In genomic region chr1:6554031-6554906, GRCh38 we compare ENCODE assay signal across 1 cellular context.
TF ChIP-seq lines count a peak whose summit lies in the region.

TSS of gene NOL9 (minus strand) at chr1:6554513. CDS start at chr1:6554502, 11 bp downstream.

TF ChIP-seq in K562, 482 proteins besides CTCF, POLR2A, EP300 and RAD21 (continued from another document and continues in another):
- TF ChIP-seq ZNF639 (CRISPR knock-in tag; conservative IDR thresholded peaks at IDR 0.05 in 1 of 2, IDR thresholded peaks at IDR 0.05 in 1 of 2): peak in 1 of 2 experiments; percentile 70; a peak in 2 of 4 replicates
- TF ChIP-seq POLR2B (IDR thresholded peaks at IDR 0.05; ENCODE audit: low read depth, partially characterized antibody): peak; percentile 34
- TF ChIP-seq ZNF75A (CRISPR knock-in tag; IDR thresholded peaks at IDR 0.05): no peak
- no peak for TF ChIP-seq TAF15 (IDR thresholded peaks at IDR 0.05; ENCODE audit: low read depth, low read length)
- no peak for TF ChIP-seq FOXO4 (CRISPR knock-in tag; IDR thresholded peaks at IDR 0.05)
- no peak for TF ChIP-seq ZNF140 (CRISPR knock-in tag; IDR thresholded peaks at IDR 0.05)
- peak; percentile 77; the same call in 1 of the 2 replicates for TF ChIP-seq ETV5 (CRISPR knock-in tag; IDR thresholded peaks at IDR 0.05; ENCODE audit: low read depth)
- TF ChIP-seq STAT6 (CRISPR knock-in tag; IDR thresholded peaks at IDR 0.05): peak; percentile 92
- TF ChIP-seq E2F3 (CRISPR knock-in tag; IDR thresholded peaks at IDR 0.05): no peak
- TF ChIP-seq CBX1 (IDR thresholded peaks at IDR 0.05; ENCODE audit: low read depth): peak; percentile 63
- no peak for TF ChIP-seq ZNF668 (CRISPR knock-in tag; IDR thresholded peaks at IDR 0.05)
- no peak; the same call in 1 of the 2 replicates for TF ChIP-seq ZNF274 (IDR thresholded peaks at IDR 0.05; ENCODE audit: borderline replicate concordance, low read depth, low read length)
- no peak for TF ChIP-seq SMARCC2 (IDR thresholded peaks at IDR 0.05; ENCODE audit: low read depth)
- no peak for TF ChIP-seq RBM17 (IDR thresholded peaks at IDR 0.05; ENCODE audit: borderline replicate concordance, low read depth, low read length)
- TF ChIP-seq VEZF1 (CRISPR knock-in tag; IDR thresholded peaks at IDR 0.05): peak; percentile 87
- TF ChIP-seq RFX1 (IDR thresholded peaks at IDR 0.05): no peak
- TF ChIP-seq ZNF239 (CRISPR knock-in tag; IDR thresholded peaks at IDR 0.05): peak; percentile 27; the same call in 1 of the 2 replicates
- no peak for TF ChIP-seq STAT5B (CRISPR knock-in tag; IDR thresholded peaks at IDR 0.05)
- no peak for TF ChIP-seq SAFB2 (IDR thresholded peaks at IDR 0.05; ENCODE audit: borderline replicate concordance, low read depth, low read length, severe bottlenecking)
- TF ChIP-seq JUNB (CRISPR knock-in tag; conservative IDR thresholded peaks at IDR 0.05): no peak
- no peak for TF ChIP-seq ZNF77 (CRISPR knock-in tag; IDR thresholded peaks at IDR 0.05)
- no peak for TF ChIP-seq ZNF764 (CRISPR knock-in tag; IDR thresholded peaks at IDR 0.05; ENCODE audit: low read depth)
- TF ChIP-seq FOXJ2 (tag; IDR thresholded peaks at IDR 0.05): no peak
- no peak for TF ChIP-seq SLC30A9 (CRISPR knock-in tag; IDR thresholded peaks at IDR 0.05)
- TF ChIP-seq MYBL2 (IDR thresholded peaks at IDR 0.05; ENCODE audit: low read depth): no peak
- TF ChIP-seq MYBL2 (CRISPR knock-in tag; IDR thresholded peaks at IDR 0.05; ENCODE audit: borderline replicate concordance): no peak
- TF ChIP-seq ZNF165 (CRISPR knock-in tag; IDR thresholded peaks at IDR 0.05; ENCODE audit: borderline replicate concordance): no peak; the same call in 1 of the 2 replicates
- no peak for TF ChIP-seq PRDM10 (IDR thresholded peaks at IDR 0.05; ENCODE audit: partially characterized antibody)
- TF ChIP-seq ZNF12 (CRISPR knock-in tag; IDR thresholded peaks at IDR 0.05): peak; percentile 54; the same call in 1 of the 2 replicates
- TF ChIP-seq HNRNPUL1 (IDR thresholded peaks at IDR 0.05; ENCODE audit: low read length): no peak
- peak; percentile 86 to 94; a peak in 3 of 4 replicates for TF ChIP-seq SIN3A (IDR thresholded peaks at IDR 0.05; ENCODE audit: borderline replicate concordance in 2 of 2, control insufficient read depth in 1 of 2, low read depth in 2 of 2, low read length in 2 of 2)
- peak; percentile 61; the same call in 1 of the 2 replicates for TF ChIP-seq BHLHE40 (IDR thresholded peaks at IDR 0.05; ENCODE audit: low read length)
- TF ChIP-seq NFE2 (IDR thresholded peaks at IDR 0.05; ENCODE audit: low read depth): no peak; the same call in 1 of the 2 replicates
- peak; percentile 78; the same call in 1 of the 2 replicates for TF ChIP-seq ATF6 (CRISPR knock-in tag; IDR thresholded peaks at IDR 0.05)
- TF ChIP-seq FOXJ3 (CRISPR knock-in tag; IDR thresholded peaks at IDR 0.05): no peak
- 0 out of 2 replicates have a peak, but pooled peaks have one; percentile 29 for TF ChIP-seq BRD4 (IDR thresholded peaks at IDR 0.05)
- peak; percentile 86 for TF ChIP-seq ZNF511 (CRISPR knock-in tag; IDR thresholded peaks at IDR 0.05)
- TF ChIP-seq KHSRP (IDR thresholded peaks at IDR 0.05): no peak
- TF ChIP-seq RBM15 (IDR thresholded peaks at IDR 0.05; ENCODE audit: insufficient read depth, low read length): no peak
- TF ChIP-seq NELFE (IDR thresholded peaks at IDR 0.05; ENCODE audit: insufficient read depth, insufficient read length): no peak
- peak; percentile 19; the same call in 1 of the 2 replicates for TF ChIP-seq ZBTB1 (CRISPR knock-in tag; IDR thresholded peaks at IDR 0.05; ENCODE audit: borderline replicate concordance, low read depth)
- TF ChIP-seq CBX8 (IDR thresholded peaks at IDR 0.05; ENCODE audit: borderline replicate concordance, extremely low read depth, low read depth, low read length, poor library complexity, severe bottlenecking): no peak
- TF ChIP-seq COPS2 (conservative IDR thresholded peaks at IDR 0.05): no peak
- 0 out of 2 replicates have a peak, but pooled peaks have one; percentile 65 for TF ChIP-seq NKRF (IDR thresholded peaks at IDR 0.05; ENCODE audit: borderline replicate concordance)
- TF ChIP-seq ZHX1 (conservative IDR thresholded peaks at IDR 0.05; ENCODE audit: low read length): peak; percentile 99
- TF ChIP-seq CTBP1 (IDR thresholded peaks at IDR 0.05; ENCODE audit: borderline replicate concordance): peak; percentile 78
- TF ChIP-seq CCAR2 (IDR thresholded peaks at IDR 0.05; ENCODE audit: low read depth, low read length): no peak
- TF ChIP-seq ZNF778 (CRISPR knock-in tag; IDR thresholded peaks at IDR 0.05): no peak
- no peak for TF ChIP-seq PHB2 (IDR thresholded peaks at IDR 0.05; ENCODE audit: low read depth)
